1 cellular context compared by ENCODE assay signal in the genomic region with DNA sequence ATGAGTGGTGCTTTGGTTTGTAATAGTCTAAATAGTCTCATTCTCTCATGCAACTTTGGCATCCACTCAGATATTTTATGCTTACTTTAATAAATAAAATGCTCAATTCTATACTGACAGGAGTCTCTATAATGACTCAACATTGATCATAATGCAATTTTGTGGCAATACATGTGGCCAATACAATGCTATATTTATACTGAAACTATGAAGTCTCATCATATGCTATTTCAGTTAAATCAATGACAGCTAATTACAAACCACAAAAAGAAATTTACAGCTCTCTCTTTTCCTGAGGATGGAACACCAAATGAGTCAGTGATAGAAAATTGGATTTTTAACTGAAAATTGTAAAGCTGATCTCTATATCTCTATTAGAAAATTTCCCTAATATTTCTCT.
TF ChIP-seq lines count a peak whose summit lies in the region.

No MANE protein-coding gene starts in this region.

TF ChIP-seq in GM12878, 131 proteins besides CTCF, POLR2A, EP300 and RAD21 (continued from another document and continues in another):
- TF ChIP-seq, protein P1, sequence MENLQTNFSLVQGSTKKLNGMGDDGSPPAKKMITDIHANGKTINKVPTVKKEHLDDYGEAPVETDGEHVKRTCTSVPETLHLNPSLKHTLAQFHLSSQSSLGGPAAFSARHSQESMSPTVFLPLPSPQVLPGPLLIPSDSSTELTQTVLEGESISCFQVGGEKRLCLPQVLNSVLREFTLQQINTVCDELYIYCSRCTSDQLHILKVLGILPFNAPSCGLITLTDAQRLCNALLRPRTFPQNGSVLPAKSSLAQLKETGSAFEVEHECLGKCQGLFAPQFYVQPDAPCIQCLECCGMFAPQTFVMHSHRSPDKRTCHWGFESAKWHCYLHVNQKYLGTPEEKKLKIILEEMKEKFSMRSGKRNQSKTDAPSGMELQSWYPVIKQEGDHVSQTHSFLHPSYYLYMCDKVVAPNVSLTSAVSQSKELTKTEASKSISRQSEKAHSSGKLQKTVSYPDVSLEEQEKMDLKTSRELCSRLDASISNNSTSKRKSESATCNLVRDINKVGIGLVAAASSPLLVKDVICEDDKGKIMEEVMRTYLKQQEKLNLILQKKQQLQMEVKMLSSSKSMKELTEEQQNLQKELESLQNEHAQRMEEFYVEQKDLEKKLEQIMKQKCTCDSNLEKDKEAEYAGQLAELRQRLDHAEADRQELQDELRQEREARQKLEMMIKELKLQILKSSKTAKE (IDR thresholded peaks at IDR 0.05; ENCODE audit: low read depth, poor library complexity, severe bottlenecking), result no peak
- TF ChIP-seq ZNF622 (IDR thresholded peaks at IDR 0.05) (no peak), FOXM1 (IDR thresholded peaks at IDR 0.05; ENCODE audit: low read depth, low read length) (peak; percentile 92), RB1 (IDR thresholded peaks at IDR 0.05; ENCODE audit: borderline replicate concordance) (no peak), ZNF384 (IDR thresholded peaks at IDR 0.05; ENCODE audit: borderline replicate concordance, low read depth, low read length) (no peak), IKZF1 (conservative IDR thresholded peaks at IDR 0.05) (no peak), TCF7 (IDR thresholded peaks at IDR 0.05; ENCODE audit: borderline replicate concordance) (no peak; the same call in 1 of the 2 replicates), NR2F1 (conservative IDR thresholded peaks at IDR 0.05) (no peak), CREB1 (IDR thresholded peaks at IDR 0.05; ENCODE audit: low read depth) (peak; percentile 37; the same call in 1 of the 2 replicates), ZNF217 (IDR thresholded peaks at IDR 0.05) (no peak), SIN3A (IDR thresholded peaks at IDR 0.05; ENCODE audit: low read depth, low read length) (no peak), CREM (IDR thresholded peaks at IDR 0.05; ENCODE audit: low read depth) (peak; percentile 78), HCFC1 (IDR thresholded peaks at IDR 0.05; ENCODE audit: low read length) (no peak), RBBP5 (conservative IDR thresholded peaks at IDR 0.05) (no peak), RAD51 (IDR thresholded peaks at IDR 0.05) (no peak), BACH1 (IDR thresholded peaks at IDR 0.05; ENCODE audit: borderline replicate concordance) (no peak), STAT1 (conservative IDR thresholded peaks at IDR 0.05) (no peak), LARP7 (IDR thresholded peaks at IDR 0.05) (no peak), NRF1 (conservative IDR thresholded peaks at IDR 0.05; ENCODE audit: low read depth, low read length) (no peak), ETV6 (conservative IDR thresholded peaks at IDR 0.05 in 1 of 2, IDR thresholded peaks at IDR 0.05 in 1 of 2; ENCODE audit: borderline replicate concordance in 1 of 2, low read depth in 1 of 2) (no peak), CHD2 (IDR thresholded peaks at IDR 0.05; ENCODE audit: borderline replicate concordance, low read depth, low read length) (no peak), PML (IDR thresholded peaks at IDR 0.05; ENCODE audit: low read length) (peak; percentile 67; the same call in 1 of the 2 replicates), GABPA (IDR thresholded peaks at IDR 0.05; ENCODE audit: low read depth) (no peak), SUPT20H (IDR thresholded peaks at IDR 0.05; ENCODE audit: borderline replicate concordance, control insufficient read depth, low read depth, low read length) (no peak), IKZF2 (IDR thresholded peaks at IDR 0.05) (peak in 1 of 2 experiments; percentile 17; a peak in 1 of 4 replicates), CEBPB (IDR thresholded peaks at IDR 0.05; ENCODE audit: borderline replicate concordance in 1 of 2, low read depth in 2 of 2, low read length in 2 of 2) (0 out of 4 replicates have a peak, but pooled peaks of 1 of the 2 experiments have one; percentile 29), RUNX3 (IDR thresholded peaks at IDR 0.05; ENCODE audit: low read length) (peak; percentile 98), HDAC6 (IDR thresholded peaks at IDR 0.05; ENCODE audit: unreplicated experiment) (no peak), CBFB (IDR thresholded peaks at IDR 0.05; ENCODE audit: low read depth) (peak; percentile 62; the same call in 1 of the 2 replicates), ZNF207 (IDR thresholded peaks at IDR 0.05; ENCODE audit: borderline replicate concordance) (no peak), BCL11A (IDR thresholded peaks at IDR 0.05; ENCODE audit: low read depth, low read length) (peak; percentile 66; the same call in 1 of the 2 replicates), POLR2AphosphoS5 (IDR thresholded peaks at IDR 0.05; ENCODE audit: low read length) (no peak)
- TF ChIP-seq, protein P2, sequence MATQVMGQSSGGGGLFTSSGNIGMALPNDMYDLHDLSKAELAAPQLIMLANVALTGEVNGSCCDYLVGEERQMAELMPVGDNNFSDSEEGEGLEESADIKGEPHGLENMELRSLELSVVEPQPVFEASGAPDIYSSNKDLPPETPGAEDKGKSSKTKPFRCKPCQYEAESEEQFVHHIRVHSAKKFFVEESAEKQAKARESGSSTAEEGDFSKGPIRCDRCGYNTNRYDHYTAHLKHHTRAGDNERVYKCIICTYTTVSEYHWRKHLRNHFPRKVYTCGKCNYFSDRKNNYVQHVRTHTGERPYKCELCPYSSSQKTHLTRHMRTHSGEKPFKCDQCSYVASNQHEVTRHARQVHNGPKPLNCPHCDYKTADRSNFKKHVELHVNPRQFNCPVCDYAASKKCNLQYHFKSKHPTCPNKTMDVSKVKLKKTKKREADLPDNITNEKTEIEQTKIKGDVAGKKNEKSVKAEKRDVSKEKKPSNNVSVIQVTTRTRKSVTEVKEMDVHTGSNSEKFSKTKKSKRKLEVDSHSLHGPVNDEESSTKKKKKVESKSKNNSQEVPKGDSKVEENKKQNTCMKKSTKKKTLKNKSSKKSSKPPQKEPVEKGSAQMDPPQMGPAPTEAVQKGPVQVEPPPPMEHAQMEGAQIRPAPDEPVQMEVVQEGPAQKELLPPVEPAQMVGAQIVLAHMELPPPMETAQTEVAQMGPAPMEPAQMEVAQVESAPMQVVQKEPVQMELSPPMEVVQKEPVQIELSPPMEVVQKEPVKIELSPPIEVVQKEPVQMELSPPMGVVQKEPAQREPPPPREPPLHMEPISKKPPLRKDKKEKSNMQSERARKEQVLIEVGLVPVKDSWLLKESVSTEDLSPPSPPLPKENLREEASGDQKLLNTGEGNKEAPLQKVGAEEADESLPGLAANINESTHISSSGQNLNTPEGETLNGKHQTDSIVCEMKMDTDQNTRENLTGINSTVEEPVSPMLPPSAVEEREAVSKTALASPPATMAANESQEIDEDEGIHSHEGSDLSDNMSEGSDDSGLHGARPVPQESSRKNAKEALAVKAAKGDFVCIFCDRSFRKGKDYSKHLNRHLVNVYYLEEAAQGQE (IDR thresholded peaks at IDR 0.05; ENCODE audit: low read depth, low read length), result no peak
- TF ChIP-seq, protein P3, sequence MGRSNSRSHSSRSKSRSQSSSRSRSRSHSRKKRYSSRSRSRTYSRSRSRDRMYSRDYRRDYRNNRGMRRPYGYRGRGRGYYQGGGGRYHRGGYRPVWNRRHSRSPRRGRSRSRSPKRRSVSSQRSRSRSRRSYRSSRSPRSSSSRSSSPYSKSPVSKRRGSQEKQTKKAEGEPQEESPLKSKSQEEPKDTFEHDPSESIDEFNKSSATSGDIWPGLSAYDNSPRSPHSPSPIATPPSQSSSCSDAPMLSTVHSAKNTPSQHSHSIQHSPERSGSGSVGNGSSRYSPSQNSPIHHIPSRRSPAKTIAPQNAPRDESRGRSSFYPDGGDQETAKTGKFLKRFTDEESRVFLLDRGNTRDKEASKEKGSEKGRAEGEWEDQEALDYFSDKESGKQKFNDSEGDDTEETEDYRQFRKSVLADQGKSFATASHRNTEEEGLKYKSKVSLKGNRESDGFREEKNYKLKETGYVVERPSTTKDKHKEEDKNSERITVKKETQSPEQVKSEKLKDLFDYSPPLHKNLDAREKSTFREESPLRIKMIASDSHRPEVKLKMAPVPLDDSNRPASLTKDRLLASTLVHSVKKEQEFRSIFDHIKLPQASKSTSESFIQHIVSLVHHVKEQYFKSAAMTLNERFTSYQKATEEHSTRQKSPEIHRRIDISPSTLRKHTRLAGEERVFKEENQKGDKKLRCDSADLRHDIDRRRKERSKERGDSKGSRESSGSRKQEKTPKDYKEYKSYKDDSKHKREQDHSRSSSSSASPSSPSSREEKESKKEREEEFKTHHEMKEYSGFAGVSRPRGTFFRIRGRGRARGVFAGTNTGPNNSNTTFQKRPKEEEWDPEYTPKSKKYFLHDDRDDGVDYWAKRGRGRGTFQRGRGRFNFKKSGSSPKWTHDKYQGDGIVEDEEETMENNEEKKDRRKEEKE (IDR thresholded peaks at IDR 0.05), result no peak
- TF ChIP-seq, protein P4, sequence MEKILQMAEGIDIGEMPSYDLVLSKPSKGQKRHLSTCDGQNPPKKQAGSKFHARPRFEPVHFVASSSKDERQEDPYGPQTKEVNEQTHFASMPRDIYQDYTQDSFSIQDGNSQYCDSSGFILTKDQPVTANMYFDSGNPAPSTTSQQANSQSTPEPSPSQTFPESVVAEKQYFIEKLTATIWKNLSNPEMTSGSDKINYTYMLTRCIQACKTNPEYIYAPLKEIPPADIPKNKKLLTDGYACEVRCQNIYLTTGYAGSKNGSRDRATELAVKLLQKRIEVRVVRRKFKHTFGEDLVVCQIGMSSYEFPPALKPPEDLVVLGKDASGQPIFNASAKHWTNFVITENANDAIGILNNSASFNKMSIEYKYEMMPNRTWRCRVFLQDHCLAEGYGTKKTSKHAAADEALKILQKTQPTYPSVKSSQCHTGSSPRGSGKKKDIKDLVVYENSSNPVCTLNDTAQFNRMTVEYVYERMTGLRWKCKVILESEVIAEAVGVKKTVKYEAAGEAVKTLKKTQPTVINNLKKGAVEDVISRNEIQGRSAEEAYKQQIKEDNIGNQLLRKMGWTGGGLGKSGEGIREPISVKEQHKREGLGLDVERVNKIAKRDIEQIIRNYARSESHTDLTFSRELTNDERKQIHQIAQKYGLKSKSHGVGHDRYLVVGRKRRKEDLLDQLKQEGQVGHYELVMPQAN (conservative IDR thresholded peaks at IDR 0.05), result no peak
- TF ChIP-seq, protein P5, sequence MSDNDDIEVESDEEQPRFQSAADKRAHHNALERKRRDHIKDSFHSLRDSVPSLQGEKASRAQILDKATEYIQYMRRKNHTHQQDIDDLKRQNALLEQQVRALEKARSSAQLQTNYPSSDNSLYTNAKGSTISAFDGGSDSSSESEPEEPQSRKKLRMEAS (IDR thresholded peaks at IDR 0.05; ENCODE audit: low read depth, low read length), result no peak
- TF ChIP-seq, protein P6, sequence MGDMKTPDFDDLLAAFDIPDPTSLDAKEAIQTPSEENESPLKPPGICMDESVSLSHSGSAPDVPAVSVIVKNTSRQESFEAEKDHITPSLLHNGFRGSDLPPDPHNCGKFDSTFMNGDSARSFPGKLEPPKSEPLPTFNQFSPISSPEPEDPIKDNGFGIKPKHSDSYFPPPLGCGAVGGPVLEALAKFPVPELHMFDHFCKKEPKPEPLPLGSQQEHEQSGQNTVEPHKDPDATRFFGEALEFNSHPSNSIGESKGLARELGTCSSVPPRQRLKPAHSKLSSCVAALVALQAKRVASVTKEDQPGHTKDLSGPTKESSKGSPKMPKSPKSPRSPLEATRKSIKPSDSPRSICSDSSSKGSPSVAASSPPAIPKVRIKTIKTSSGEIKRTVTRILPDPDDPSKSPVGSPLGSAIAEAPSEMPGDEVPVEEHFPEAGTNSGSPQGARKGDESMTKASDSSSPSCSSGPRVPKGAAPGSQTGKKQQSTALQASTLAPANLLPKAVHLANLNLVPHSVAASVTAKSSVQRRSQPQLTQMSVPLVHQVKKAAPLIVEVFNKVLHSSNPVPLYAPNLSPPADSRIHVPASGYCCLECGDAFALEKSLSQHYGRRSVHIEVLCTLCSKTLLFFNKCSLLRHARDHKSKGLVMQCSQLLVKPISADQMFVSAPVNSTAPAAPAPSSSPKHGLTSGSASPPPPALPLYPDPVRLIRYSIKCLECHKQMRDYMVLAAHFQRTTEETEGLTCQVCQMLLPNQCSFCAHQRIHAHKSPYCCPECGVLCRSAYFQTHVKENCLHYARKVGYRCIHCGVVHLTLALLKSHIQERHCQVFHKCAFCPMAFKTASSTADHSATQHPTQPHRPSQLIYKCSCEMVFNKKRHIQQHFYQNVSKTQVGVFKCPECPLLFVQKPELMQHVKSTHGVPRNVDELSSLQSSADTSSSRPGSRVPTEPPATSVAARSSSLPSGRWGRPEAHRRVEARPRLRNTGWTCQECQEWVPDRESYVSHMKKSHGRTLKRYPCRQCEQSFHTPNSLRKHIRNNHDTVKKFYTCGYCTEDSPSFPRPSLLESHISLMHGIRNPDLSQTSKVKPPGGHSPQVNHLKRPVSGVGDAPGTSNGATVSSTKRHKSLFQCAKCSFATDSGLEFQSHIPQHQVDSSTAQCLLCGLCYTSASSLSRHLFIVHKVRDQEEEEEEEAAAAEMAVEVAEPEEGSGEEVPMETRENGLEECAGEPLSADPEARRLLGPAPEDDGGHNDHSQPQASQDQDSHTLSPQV (IDR thresholded peaks at IDR 0.05), result no peak
- TF ChIP-seq, protein P7, sequence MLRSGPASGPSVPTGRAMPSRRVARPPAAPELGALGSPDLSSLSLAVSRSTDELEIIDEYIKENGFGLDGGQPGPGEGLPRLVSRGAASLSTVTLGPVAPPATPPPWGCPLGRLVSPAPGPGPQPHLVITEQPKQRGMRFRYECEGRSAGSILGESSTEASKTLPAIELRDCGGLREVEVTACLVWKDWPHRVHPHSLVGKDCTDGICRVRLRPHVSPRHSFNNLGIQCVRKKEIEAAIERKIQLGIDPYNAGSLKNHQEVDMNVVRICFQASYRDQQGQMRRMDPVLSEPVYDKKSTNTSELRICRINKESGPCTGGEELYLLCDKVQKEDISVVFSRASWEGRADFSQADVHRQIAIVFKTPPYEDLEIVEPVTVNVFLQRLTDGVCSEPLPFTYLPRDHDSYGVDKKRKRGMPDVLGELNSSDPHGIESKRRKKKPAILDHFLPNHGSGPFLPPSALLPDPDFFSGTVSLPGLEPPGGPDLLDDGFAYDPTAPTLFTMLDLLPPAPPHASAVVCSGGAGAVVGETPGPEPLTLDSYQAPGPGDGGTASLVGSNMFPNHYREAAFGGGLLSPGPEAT (IDR thresholded peaks at IDR 0.05; ENCODE audit: low read depth), result no peak
- TF ChIP-seq, protein P8, sequence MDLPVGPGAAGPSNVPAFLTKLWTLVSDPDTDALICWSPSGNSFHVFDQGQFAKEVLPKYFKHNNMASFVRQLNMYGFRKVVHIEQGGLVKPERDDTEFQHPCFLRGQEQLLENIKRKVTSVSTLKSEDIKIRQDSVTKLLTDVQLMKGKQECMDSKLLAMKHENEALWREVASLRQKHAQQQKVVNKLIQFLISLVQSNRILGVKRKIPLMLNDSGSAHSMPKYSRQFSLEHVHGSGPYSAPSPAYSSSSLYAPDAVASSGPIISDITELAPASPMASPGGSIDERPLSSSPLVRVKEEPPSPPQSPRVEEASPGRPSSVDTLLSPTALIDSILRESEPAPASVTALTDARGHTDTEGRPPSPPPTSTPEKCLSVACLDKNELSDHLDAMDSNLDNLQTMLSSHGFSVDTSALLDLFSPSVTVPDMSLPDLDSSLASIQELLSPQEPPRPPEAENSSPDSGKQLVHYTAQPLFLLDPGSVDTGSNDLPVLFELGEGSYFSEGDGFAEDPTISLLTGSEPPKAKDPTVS (IDR thresholded peaks at IDR 0.05; ENCODE audit: low read depth, low read length), result no peak
- TF ChIP-seq, protein P9, sequence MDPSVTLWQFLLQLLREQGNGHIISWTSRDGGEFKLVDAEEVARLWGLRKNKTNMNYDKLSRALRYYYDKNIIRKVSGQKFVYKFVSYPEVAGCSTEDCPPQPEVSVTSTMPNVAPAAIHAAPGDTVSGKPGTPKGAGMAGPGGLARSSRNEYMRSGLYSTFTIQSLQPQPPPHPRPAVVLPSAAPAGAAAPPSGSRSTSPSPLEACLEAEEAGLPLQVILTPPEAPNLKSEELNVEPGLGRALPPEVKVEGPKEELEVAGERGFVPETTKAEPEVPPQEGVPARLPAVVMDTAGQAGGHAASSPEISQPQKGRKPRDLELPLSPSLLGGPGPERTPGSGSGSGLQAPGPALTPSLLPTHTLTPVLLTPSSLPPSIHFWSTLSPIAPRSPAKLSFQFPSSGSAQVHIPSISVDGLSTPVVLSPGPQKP (IDR thresholded peaks at IDR 0.05; ENCODE audit: low read depth, low read length), result no peak
